1 cellular context compared by ENCODE assay signal in genomic region chr1:61979729-61980128, GRCh38.
TF ChIP-seq lines count a peak whose summit lies in the region.

No MANE protein-coding gene starts in this region.

TF ChIP-seq in GM23338, 12 proteins besides CTCF, POLR2A, EP300 and RAD21 (continued from another document):
- TF ChIP-seq ZNF462 (CRISPR knock-in tag; IDR thresholded peaks at IDR 0.05) (no peak), CREB1 (CRISPR knock-in tag; IDR thresholded peaks at IDR 0.05; ENCODE audit: low read depth) (no peak)
